8 cellular contexts compared by ENCODE assay signal in genomic region chr18:10787293-10787901, GRCh38.
DNase-seq lines count a peak whose midpoint lies in the region; ATAC-seq and TF ChIP-seq lines count a peak whose summit lies in the region.

No MANE protein-coding gene starts in this region.

- intact Hi-C loops in CD4-positive, alpha-beta memory T cell (cut with micrococcal nuclease) = loop anchor here (2.0 to 5.0 kb wide), 2 partner anchors 227 to 765 kb away; no protein-coding TSS in a partner anchor
- intact Hi-C loops in activated CD4-positive, alpha-beta T cell treated with anti-CD3 and anti-CD28 coated beads, Interleukin-2, amount 10 ng/mL, durations not matched to agents 24 days and 14 days (cut with micrococcal nuclease) = loop anchor here (1.0 kb wide), 1 partner anchor 253 kb away; no protein-coding TSS in a partner anchor
- intact Hi-C loops in dorsolateral prefrontal cortex (cut with DNase I) = loop anchor here (5.0 kb wide), 3 partner anchors 225 to 360 kb away; partner anchors contain the start of gene PIEZO2 (in 2 of the 2)

- H3K27me3 ChIP-seq in CD4-positive, alpha-beta memory T cell (ENCODE audit: insufficient read depth, low read length) = no peaks in the 10 kb centered on the region
- peaks cover 0 to 5% (median 0%) of the 10 kb centered on the region in 45 donors for H3K27me3 ChIP-seq in dorsolateral prefrontal cortex

- H3K36me3 Mint-ChIP-seq in CD4-positive, alpha-beta memory T cell = no peaks in the 10 kb centered on the region
- no peaks in the 10 kb centered on the region for H3K36me3 Mint-ChIP-seq in activated CD4-positive, alpha-beta T cell treated with anti-CD3 and anti-CD28 coated beads, Interleukin-2, amount 10 ng/mL, durations not matched to agents 24 days and 14 days (ENCODE audit: low read depth)
- H3K36me3 Mint-ChIP-seq in memory B cell = no peaks in the 10 kb centered on the region

- peak overlapping the region in 4 of 7 donors; percentile 42 to 60 (median 47) for H3K27ac Mint-ChIP-seq in CD4-positive, alpha-beta memory T cell
- H3K27ac Mint-ChIP-seq in activated CD4-positive, alpha-beta T cell treated with anti-CD3 and anti-CD28 coated beads, Interleukin-2, amount 10 ng/mL, durations not matched to agents 24 days and 14 days = no peak overlapping the region
- H3K27ac Mint-ChIP-seq in memory B cell = no peak overlapping the region

- H3K36me3 ChIP-seq in CD4-positive, alpha-beta memory T cell (ENCODE audit: insufficient read depth, low read length) = no peaks in the 10 kb centered on the region

- no peaks in the 10 kb centered on the region for H3K9me3 ChIP-seq in CD4-positive, alpha-beta memory T cell (ENCODE audit: control insufficient read depth in 1 of 2, low read length in 2 of 2)

- peak; percentile 98 for ATAC-seq in GM19372 (IDR thresholded peaks at IDR 0.05; ENCODE audit: low read depth, unreplicated experiment)
- ATAC-seq in HG03439 (IDR thresholded peaks at IDR 0.05; ENCODE audit: unreplicated experiment) = peak; percentile 91
- peak; percentile 80 for ATAC-seq in memory B cell (ENCODE audit: low read depth)

- H3K27ac ChIP-seq in CD4-positive, alpha-beta memory T cell (ENCODE audit: low read depth, low read length) = no peak overlapping the region
- H3K27ac ChIP-seq in dorsolateral prefrontal cortex = peak overlapping the region in 20 of 59 donors; percentile 1 to 95 (median 36)

- H3K4me1 ChIP-seq in CD4-positive, alpha-beta memory T cell (ENCODE audit: insufficient read depth, low read length) = no peaks in the 10 kb centered on the region

- H3K4me3 Mint-ChIP-seq in CD4-positive, alpha-beta memory T cell = peak overlapping the region in 2 of 8 donors; percentile 28 to 35
- no peak overlapping the region for H3K4me3 Mint-ChIP-seq in activated CD4-positive, alpha-beta T cell treated with anti-CD3 and anti-CD28 coated beads, Interleukin-2, amount 10 ng/mL, durations not matched to agents 24 days and 14 days
- H3K4me3 Mint-ChIP-seq in memory B cell = no peak overlapping the region

- H3K4me1 Mint-ChIP-seq in CD4-positive, alpha-beta memory T cell = peaks cover 2 to 5% (median 5%) of the 10 kb centered on the region in 4 donors
- peaks cover 5% of the 10 kb centered on the region for H3K4me1 Mint-ChIP-seq in activated CD4-positive, alpha-beta T cell treated with anti-CD3 and anti-CD28 coated beads, Interleukin-2, amount 10 ng/mL, durations not matched to agents 24 days and 14 days
- H3K4me1 Mint-ChIP-seq in memory B cell = peaks cover 2% of the 10 kb centered on the region

- POLR2A ChIA-PET in CD4-positive, alpha-beta memory T cell (lab: Charles Lee; ENCODE audit: partially characterized antibody) = no interaction called here

- CTCF ChIA-PET in CD4-positive, alpha-beta memory T cell (lab: Charles Lee; ENCODE audit: partially characterized antibody) = interaction anchor here (0.6 to 1.9 kb wide), 8 partner anchors 9 to 766 kb away, joined by 3 to 6 read pairs (median 4); no protein-coding TSS in a partner anchor

- H3K4me3 ChIP-seq in CD4-positive, alpha-beta memory T cell (ENCODE audit: low read length in 2 of 2) = no peak overlapping the region
- H3K4me3 ChIP-seq in dorsolateral prefrontal cortex = no peak overlapping the region

- no peaks in the 10 kb centered on the region for H3K9me3 Mint-ChIP-seq in CD4-positive, alpha-beta memory T cell
- H3K9me3 Mint-ChIP-seq in activated CD4-positive, alpha-beta T cell treated with anti-CD3 and anti-CD28 coated beads, Interleukin-2, amount 10 ng/mL, durations not matched to agents 24 days and 14 days = no peaks in the 10 kb centered on the region
- H3K9me3 Mint-ChIP-seq in memory B cell = peaks cover 3% of the 10 kb centered on the region

- H3K27me3 Mint-ChIP-seq in CD4-positive, alpha-beta memory T cell = peaks cover 2 to 3% of the 10 kb centered on the region in 2 donors
- H3K27me3 Mint-ChIP-seq in activated CD4-positive, alpha-beta T cell treated with anti-CD3 and anti-CD28 coated beads, Interleukin-2, amount 10 ng/mL, durations not matched to agents 24 days and 14 days = peaks cover 55% of the 10 kb centered on the region
- peaks cover 10% of the 10 kb centered on the region for H3K27me3 Mint-ChIP-seq in memory B cell

- peak; percentile 73 to 81 (median 75) for DNase-seq in CD4-positive, alpha-beta memory T cell
- peak; percentile 40 for DNase-seq in NCI-H524 treated with DMSO at 0.1 percent for 48 hours (lab: John Stamatoyannopoulos, UW)
- peak; percentile 96 for DNase-seq in activated CD4-positive, alpha-beta T cell treated with anti-CD3 and anti-CD28 coated beads, Interleukin-2, amount 10 ng/mL, durations not matched to agents 24 days and 14 days
- DNase-seq in dorsolateral prefrontal cortex = peak; percentile 8 to 85 (median 67)
- peak; percentile 46 to 47 for DNase-seq in memory B cell (ENCODE audit: low spot score in 2 of 2)
- DNase-seq in stimulated activated CD8-positive, alpha-beta memory T cell treated with anti-CD3 and anti-CD28 coated beads, Interleukin-2, amount 100 ng/mL, for 48 hours (ENCODE audit: low read depth in 2 of 2) = peak; percentile 78 to 85

- peak; percentile 48 to 89 (median 72) for TF ChIP-seq CTCF in dorsolateral prefrontal cortex (IDR thresholded peaks at IDR 0.05 in 54 of 56, conservative IDR thresholded peaks at IDR 0.05 in 2 of 56; ENCODE audit: low read depth in 1 of 56, partially characterized antibody in 56 of 56)

Comparison
In these comparisons a context has a peak if more than half of its experiments do, and no peak if none do; other contexts are left out.
1. DNase-seq: peak in every context shown above with its lines; median percentile 96 in activated CD4-positive, alpha-beta T cell treated with anti-CD3 and anti-CD28 coated beads, Interleukin-2, amount 10 ng/mL, durations not matched to agents 24 days and 14 days; 82 in stimulated activated CD8-positive, alpha-beta memory T cell treated with anti-CD3 and anti-CD28 coated beads, Interleukin-2, amount 100 ng/mL, for 48 hours; 75 in CD4-positive, alpha-beta memory T cell; 67 in dorsolateral prefrontal cortex; 46 in memory B cell; 40 in NCI-H524 treated with DMSO at 0.1 percent for 48 hours.
2. H3K27ac Mint-ChIP-seq: peak in CD4-positive, alpha-beta memory T cell (4 of 7); none in activated CD4-positive, alpha-beta T cell treated with anti-CD3 and anti-CD28 coated beads, Interleukin-2, amount 10 ng/mL, durations not matched to agents 24 days and 14 days (single experiment) and memory B cell (single experiment).
3. Peak in every context shown above with its lines, with median percentiles within 50 percentile points of each other: ATAC-seq.